ENCODE assay signal across 8 cellular contexts in the genomic region with DNA sequence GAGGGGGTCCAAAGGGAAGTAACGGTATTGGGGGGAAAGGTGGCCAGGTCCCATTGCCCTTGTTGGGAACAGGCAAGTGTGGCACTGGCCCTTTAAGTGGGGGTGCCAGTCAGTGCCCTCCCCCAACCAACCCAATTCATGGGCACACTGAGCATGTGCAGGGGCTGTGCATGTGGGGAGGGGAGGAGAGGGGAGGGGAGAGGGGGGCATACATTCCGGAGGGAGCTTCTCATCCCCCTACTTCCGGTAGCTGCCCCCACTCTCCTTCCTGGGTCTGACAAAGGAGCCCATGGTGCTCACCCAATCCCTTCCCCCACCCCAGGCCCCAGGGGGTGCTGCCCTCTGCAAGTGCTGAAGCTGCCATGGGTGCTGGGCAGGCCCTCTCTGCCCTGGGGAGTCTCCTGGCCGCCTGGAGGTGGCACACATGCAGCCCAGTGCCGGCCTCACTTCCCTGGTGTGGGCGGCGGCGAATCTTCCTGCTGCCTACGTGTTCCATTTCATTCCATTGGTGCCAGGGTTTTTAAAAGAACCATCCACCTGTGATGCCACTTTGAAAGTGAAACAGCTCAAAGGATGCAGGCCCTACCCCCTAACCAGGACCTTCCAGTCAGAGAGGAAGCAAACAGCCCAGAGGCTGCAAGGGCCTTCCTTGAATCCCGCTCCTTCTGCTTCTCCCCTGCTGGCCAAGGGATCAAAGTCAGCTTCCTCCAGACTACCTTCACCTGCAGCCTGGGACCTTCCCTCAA. TPM values are rescaled to one million over a fixed set of nuclear protein-coding genes. Genes with fewer than 3 reads are reported as not detected.
DNase-seq lines count a peak whose midpoint lies in the region; TF ChIP-seq lines count a peak whose summit lies in the region.

No MANE protein-coding gene starts in this region.

- peak overlapping the region; percentile 89 to 94 for H3K27ac ChIP-seq in SK-N-SH (ENCODE audit: low read depth in 2 of 2, low read length in 1 of 2)
- H3K27ac ChIP-seq in angular gyrus (ENCODE audit: low read depth, low read length): peak overlapping the region; percentile 93

- H3K27me3 ChIP-seq in H7 (ENCODE audit: control insufficient read depth, insufficient read depth, low read length): no peaks in the 10 kb centered on the region
- H3K27me3 ChIP-seq in SK-N-SH (ENCODE audit: insufficient read depth): no peaks in the 10 kb centered on the region

- DNase-seq in AG09309 (ENCODE audit: low read depth) (no peak), H7 (peak; percentile 84), SK-N-SH (peak; percentile 93), hippocampal formation (lab: John Stamatoyannopoulos, UW) (peak; percentile 86 to 87), retinal pigment epithelial cell (ENCODE audit: low read depth) (no peak), NOMO-1 treated with dmso at 0.1 percent for 144 hours (lab: John Stamatoyannopoulos, UW; ENCODE audit: unreplicated experiment) (no peak), MV-4-11 (lab: John Stamatoyannopoulos, UW) (no peak)

- peak; percentile 6; the same call in 1 of the 2 replicates for TF ChIP-seq RAD21 in SK-N-SH (IDR thresholded peaks at IDR 0.05; ENCODE audit: low read length)

- POLR2A ChIA-PET in SK-N-SH (lab: Yijun Ruan, JAX): interaction anchor here (1.3 to 4.2 kb wide), 3 partner anchors 9 to 24 kb away, joined by 5 to 50 read pairs (median 44); partner anchors contain the start of genes HEXIM1 and HEXIM2

- peak; percentile 34 to 66; a peak in 2 of 4 replicates for TF ChIP-seq EP300 in SK-N-SH (IDR thresholded peaks at IDR 0.05; ENCODE audit: borderline replicate concordance in 1 of 2, low read depth in 1 of 2, low read length in 1 of 2)

- peak overlapping the region; percentile 76 for H3K9ac ChIP-seq in SK-N-SH

- H3K79me2 ChIP-seq in SK-N-SH (ENCODE audit: insufficient read depth): no peaks in the 10 kb centered on the region

- peaks cover 29 to 40% of the 10 kb centered on the region in 2 experiments; a peak in 3 of 4 replicates for H3K4me1 ChIP-seq in SK-N-SH (ENCODE audit: control insufficient read depth in 1 of 2, insufficient read depth in 2 of 2, low read depth in 1 of 2, low read length in 1 of 2)

- no peaks in the 10 kb centered on the region for H4K20me1 ChIP-seq in SK-N-SH (ENCODE audit: insufficient read depth)

- CTCF ChIA-PET in SK-N-SH (lab: Yijun Ruan, JAX): interaction anchor here (0.7 to 5.0 kb wide), 10 partner anchors 11 to 46 kb away, joined by 3 to 54 read pairs (median 10); partner anchors contain the start of genes ACBD4, HEXIM1, HEXIM2 and PLCD3

- no peaks in the 10 kb centered on the region for H3K9me3 ChIP-seq in SK-N-SH

- peak overlapping the region; percentile 64 for H3K4me2 ChIP-seq in SK-N-SH

- H3F3A ChIP-seq in SK-N-SH (replicated peaks; ENCODE audit: insufficient read depth): peaks cover 21% of the 10 kb centered on the region

- WGBS in SK-N-SH (ENCODE audit: low lambda C conversion rate): 15% methylated on average over 6 of the region's 10 CpGs

- no peak for TF ChIP-seq CTCF in AG09309 (IDR thresholded peaks at IDR 0.05; ENCODE audit: control insufficient read depth, insufficient read depth, low read depth, low read length, missing control alignments)
- TF ChIP-seq CTCF in SK-N-SH (IDR thresholded peaks at IDR 0.05): peak; percentile 28; the same call in 1 of the 2 replicates
- TF ChIP-seq CTCF in retinal pigment epithelial cell (conservative IDR thresholded peaks at IDR 0.05; ENCODE audit: low read depth, low read length): no peak

- H3K36me3 ChIP-seq in H7 (replicated peaks; ENCODE audit: control insufficient read depth, insufficient read depth, low read length) (no peaks in the 10 kb centered on the region), SK-N-SH (replicated peaks in 1 of 2; ENCODE audit: control insufficient read depth in 1 of 2, insufficient read depth in 2 of 2, low read length in 1 of 2) (no peaks in the 10 kb centered on the region)

- H2AFZ ChIP-seq in SK-N-SH (ENCODE audit: low read depth): peak overlapping the region; percentile 78

- no peaks in the 10 kb centered on the region for H3K9me2 ChIP-seq in SK-N-SH

- H3K4me3 ChIP-seq in AG09309 (ENCODE audit: control insufficient read depth, low read depth, low read length): peak overlapping the region; percentile 40
- H3K4me3 ChIP-seq in H7 (ENCODE audit: insufficient read depth, low read depth, low read length): no peak overlapping the region
- H3K4me3 ChIP-seq in SK-N-SH (ENCODE audit: low read depth in 2 of 2, low read length in 1 of 2): peak overlapping the region; percentile 25 to 30; a peak in 3 of 4 replicates
- peak overlapping the region; percentile 16 for H3K4me3 ChIP-seq in retinal pigment epithelial cell (ENCODE audit: low read length)

TF ChIP-seq in SK-N-SH, 30 proteins besides CTCF, POLR2A, EP300 and RAD21 (continues in another document):
- TF ChIP-seq MXI1 (IDR thresholded peaks at IDR 0.05; ENCODE audit: low read depth, low read length) (no peak), NRF1 (IDR thresholded peaks at IDR 0.05; ENCODE audit: low read depth, low read length) (peak; percentile 79), IRF3 (IDR thresholded peaks at IDR 0.05; ENCODE audit: low read depth, low read length) (no peak), TEAD4 (IDR thresholded peaks at IDR 0.05; ENCODE audit: borderline replicate concordance, insufficient read depth) (peak; percentile 63; the same call in 1 of the 2 replicates), FOXM1 (IDR thresholded peaks at IDR 0.05; ENCODE audit: low read depth) (no peak), YY1 (IDR thresholded peaks at IDR 0.05; ENCODE audit: low read depth) (peak; percentile 68), MEF2A (IDR thresholded peaks at IDR 0.05; ENCODE audit: borderline replicate concordance, low read depth) (no peak), RFX5 (IDR thresholded peaks at IDR 0.05; ENCODE audit: low read length) (0 out of 2 replicates have a peak, but pooled peaks have one; percentile 12), SMC3 (IDR thresholded peaks at IDR 0.05; ENCODE audit: low read depth, low read length) (no peak), RCOR1 (IDR thresholded peaks at IDR 0.05; ENCODE audit: low read length) (no peak; the same call in 1 of the 2 replicates), FOSL2 (IDR thresholded peaks at IDR 0.05; ENCODE audit: borderline replicate concordance, low read depth) (peak; percentile 34; the same call in 1 of the 2 replicates)
- TF ChIP-seq, protein P1, sequence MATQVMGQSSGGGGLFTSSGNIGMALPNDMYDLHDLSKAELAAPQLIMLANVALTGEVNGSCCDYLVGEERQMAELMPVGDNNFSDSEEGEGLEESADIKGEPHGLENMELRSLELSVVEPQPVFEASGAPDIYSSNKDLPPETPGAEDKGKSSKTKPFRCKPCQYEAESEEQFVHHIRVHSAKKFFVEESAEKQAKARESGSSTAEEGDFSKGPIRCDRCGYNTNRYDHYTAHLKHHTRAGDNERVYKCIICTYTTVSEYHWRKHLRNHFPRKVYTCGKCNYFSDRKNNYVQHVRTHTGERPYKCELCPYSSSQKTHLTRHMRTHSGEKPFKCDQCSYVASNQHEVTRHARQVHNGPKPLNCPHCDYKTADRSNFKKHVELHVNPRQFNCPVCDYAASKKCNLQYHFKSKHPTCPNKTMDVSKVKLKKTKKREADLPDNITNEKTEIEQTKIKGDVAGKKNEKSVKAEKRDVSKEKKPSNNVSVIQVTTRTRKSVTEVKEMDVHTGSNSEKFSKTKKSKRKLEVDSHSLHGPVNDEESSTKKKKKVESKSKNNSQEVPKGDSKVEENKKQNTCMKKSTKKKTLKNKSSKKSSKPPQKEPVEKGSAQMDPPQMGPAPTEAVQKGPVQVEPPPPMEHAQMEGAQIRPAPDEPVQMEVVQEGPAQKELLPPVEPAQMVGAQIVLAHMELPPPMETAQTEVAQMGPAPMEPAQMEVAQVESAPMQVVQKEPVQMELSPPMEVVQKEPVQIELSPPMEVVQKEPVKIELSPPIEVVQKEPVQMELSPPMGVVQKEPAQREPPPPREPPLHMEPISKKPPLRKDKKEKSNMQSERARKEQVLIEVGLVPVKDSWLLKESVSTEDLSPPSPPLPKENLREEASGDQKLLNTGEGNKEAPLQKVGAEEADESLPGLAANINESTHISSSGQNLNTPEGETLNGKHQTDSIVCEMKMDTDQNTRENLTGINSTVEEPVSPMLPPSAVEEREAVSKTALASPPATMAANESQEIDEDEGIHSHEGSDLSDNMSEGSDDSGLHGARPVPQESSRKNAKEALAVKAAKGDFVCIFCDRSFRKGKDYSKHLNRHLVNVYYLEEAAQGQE (IDR thresholded peaks at IDR 0.05; ENCODE audit: low read depth, low read length): peak; percentile 52; the same call in 1 of the 2 replicates

RNA-seq across cellular contexts. Expression of gene HEXIM2, which starts 11.0 kb away (rescaled TPM):
- total RNA-seq in H7 (2014; rRNA removed; shearing (Covaris generic)): 11.5 and 11.9 TPM in 2 replicates
- polyA plus RNA-seq in SK-N-SH (2012; rRNA removed): 8.4 and 9.3 TPM in 2 replicates
- 5.1 and 6.6 TPM in 2 replicates for polyA plus RNA-seq in SK-N-SH (2012; cell fraction: cytosol; rRNA removed)
- 8.7 and 14.7 TPM in 2 replicates for polyA plus RNA-seq in SK-N-SH (2012; cell fraction: nucleus; rRNA removed)

RNA-seq across cellular contexts. Expression of gene HEXIM1, which starts 24.4 kb away (rescaled TPM):
- total RNA-seq in H7 (2014; rRNA removed; shearing (Covaris generic)): 4.1 and 4.6 TPM in 2 replicates
- 16.1 and 20.7 TPM in 2 replicates for polyA plus RNA-seq in SK-N-SH (2012; rRNA removed)
- 17.7 and 18.6 TPM in 2 replicates for polyA plus RNA-seq in SK-N-SH (2012; cell fraction: cytosol; rRNA removed)
- polyA plus RNA-seq in SK-N-SH (2012; cell fraction: nucleus; rRNA removed): 9.6 and 10.6 TPM in 2 replicates

RNA-seq across cellular contexts. Expression of gene ACBD4, which starts 37.2 kb away (rescaled TPM):
- total RNA-seq in H7 (2014; rRNA removed; shearing (Covaris generic)): 1.5 and 6.0 TPM in 2 replicates
- 15.8 and 18.1 TPM in 2 replicates for polyA plus RNA-seq in SK-N-SH (2012; rRNA removed)
- polyA plus RNA-seq in SK-N-SH (2012; cell fraction: cytosol; rRNA removed): 4.4 and 7.8 TPM in 2 replicates
- polyA plus RNA-seq in SK-N-SH (2012; cell fraction: nucleus; rRNA removed): 101 and 115 TPM in 2 replicates

RNA-seq across cellular contexts. Expression of gene PLCD3, which starts 40.4 kb away (rescaled TPM):
- total RNA-seq in H7 (2014; rRNA removed; shearing (Covaris generic)): 24.1 and 28.6 TPM in 2 replicates
- polyA plus RNA-seq in SK-N-SH (2012; rRNA removed): 51.7 and 59.7 TPM in 2 replicates
- 29.6 and 51.7 TPM in 2 replicates for polyA plus RNA-seq in SK-N-SH (2012; cell fraction: cytosol; rRNA removed)
- polyA plus RNA-seq in SK-N-SH (2012; cell fraction: nucleus; rRNA removed): 71.1 and 76.2 TPM in 2 replicates

RNA-seq across cellular contexts. Expression of gene FMNL1, which starts 49.0 kb away (rescaled TPM):
- 1.7 and 2.4 TPM in 2 replicates for total RNA-seq in H7 (2014; rRNA removed; shearing (Covaris generic))
- polyA plus RNA-seq in SK-N-SH (2012; rRNA removed): 1.5 and 2.8 TPM in 2 replicates
- 1.6 and 2.7 TPM in 2 replicates for polyA plus RNA-seq in SK-N-SH (2012; cell fraction: cytosol; rRNA removed)
- 7.1 and 9.0 TPM in 2 replicates for polyA plus RNA-seq in SK-N-SH (2012; cell fraction: nucleus; rRNA removed)

Comparison
In these comparisons a context has a peak if more than half of its experiments do, and no peak if none do; other contexts are left out.
1. DNase-seq: peak in H7 (single experiment), SK-N-SH (single experiment) and hippocampal formation (2 of 2); none in AG09309 (single experiment), retinal pigment epithelial cell (single experiment), NOMO-1 treated with dmso at 0.1 percent for 144 hours (single experiment) and MV-4-11 (single experiment).